Comparison of ENCODE assay signal across 12 cellular contexts in genomic region chr16:30030841-30031413, GRCh38. TPM values are rescaled to one million over a fixed set of nuclear protein-coding genes. Genes with fewer than 3 reads are reported as not detected.
DNase-seq lines count a peak whose midpoint lies in the region; ATAC-seq, FAIRE-seq and TF ChIP-seq lines count a peak whose summit lies in the region.
"Had no signal": no experiment of that assay in that cellular context is flagged by ENCODE, and none has a peak within 500 bp of the region (broad histone marks: within the 10 kb centered on the region; RNA-seq: fewer than 3 reads in every experiment).

A gene with protein sequence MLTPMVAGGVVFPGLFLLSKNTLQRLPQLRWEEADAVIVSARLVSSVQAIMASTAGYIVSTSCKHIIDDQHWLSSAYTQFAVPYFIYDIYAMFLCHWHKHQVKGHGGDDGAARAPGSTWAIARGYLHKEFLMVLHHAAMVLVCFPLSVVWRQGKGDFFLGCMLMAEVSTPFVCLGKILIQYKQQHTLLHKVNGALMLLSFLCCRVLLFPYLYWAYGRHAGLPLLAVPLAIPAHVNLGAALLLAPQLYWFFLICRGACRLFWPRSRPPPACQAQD (minus strand): TSS chr16:30031271. CDS start chr16:30030527, 744 bp downstream.

- no peaks in the 10 kb centered on the region for H3K79me2 ChIP-seq in endothelial cell of umbilical vein (ENCODE audit: control insufficient read depth, insufficient read depth, low read length)

- H3K27me3 ChIP-seq in endothelial cell of umbilical vein (ENCODE audit: control insufficient read depth in 2 of 2, insufficient read depth in 2 of 2, low read length in 2 of 2), result peaks cover 19 to 20% of the 10 kb centered on the region in 2 experiments
- H3K27me3 ChIP-seq in psoas muscle (ENCODE audit: insufficient read depth in 3 of 3, low read length in 2 of 3), result peaks cover 0 to 67% (median 15%) of the 10 kb centered on the region in 3 donors

- no peaks in the 10 kb centered on the region for H3K4me1 ChIP-seq in endothelial cell of umbilical vein (ENCODE audit: control insufficient read depth, extremely low read depth, insufficient read depth, low read length)
- H3K4me1 ChIP-seq in psoas muscle, result peaks cover 2% of the 10 kb centered on the region

- intact Hi-C loops in endothelial cell of umbilical vein (cut with micrococcal nuclease), result no loop called here
- intact Hi-C loops in psoas muscle (cut with DNase I), result no loop called here
- intact Hi-C loops in left colon (cut with DNase I, micrococcal nuclease), result no loop called here

- no peak within 1 kb of the TSS for H3K9ac ChIP-seq in endothelial cell of umbilical vein (replicated peaks; ENCODE audit: extremely low read depth, insufficient read depth, low read length)

- H3K27me3 Mint-ChIP-seq in activated CD8-positive, alpha-beta T cell treated with anti-CD3 and anti-CD28 coated beads, Interleukin-2, amount 10 ng/mL, durations not matched to agents 7 days and 5 days (ENCODE audit: low read depth), result peaks cover 42% of the 10 kb centered on the region

- peak in 1 of 4 donors; percentile 21 for ATAC-seq in psoas muscle
- ATAC-seq in left colon, result no peak
- no peak for ATAC-seq in activated CD8-positive, alpha-beta T cell treated with anti-CD3 and anti-CD28 coated beads, Interleukin-2, amount 10 ng/mL, durations not matched to agents 7 days and 5 days

- 2% methylated on average over 14 to 27 of the region's 27 CpGs for WGBS in psoas muscle, 3 donors

- no peak for TF ChIP-seq POLR2A in endothelial cell of umbilical vein (IDR thresholded peaks at IDR 0.05; ENCODE audit: low read depth, low read length)

- POLR2A ChIA-PET in endothelial cell of umbilical vein (lab: Charles Lee), result no interaction called here
- POLR2A ChIA-PET in activated CD8-positive, alpha-beta T cell treated with anti-CD3 and anti-CD28 coated beads, Interleukin-2, amount 10 ng/mL, durations not matched to agents 7 days and 5 days (lab: Charles Lee), result no interaction called here

- dilution Hi-C loops in endothelial cell of umbilical vein (cut with MboI; ENCODE audit: extremely low pct_ligation_motif_present, low sequenced_read_pairs), result no loop called here

- BruUV-seq in endothelial cell of umbilical vein (replicated peaks; lab: Mats Ljungman, UMichigan), result no TSS peak

- H3K27ac ChIP-seq in endothelial cell of umbilical vein (ENCODE audit: insufficient read depth, low read depth, low read length) (no peak within 1 kb of the TSS), psoas muscle (no peak within 1 kb of the TSS)

- H3K9me3 ChIP-seq in endothelial cell of umbilical vein (replicated peaks; ENCODE audit: control insufficient read depth, insufficient read depth, low read length), result no peaks in the 10 kb centered on the region
- H3K9me3 ChIP-seq in psoas muscle, result no peaks in the 10 kb centered on the region

- H3K27ac Mint-ChIP-seq in activated CD8-positive, alpha-beta T cell treated with anti-CD3 and anti-CD28 coated beads, Interleukin-2, amount 10 ng/mL, durations not matched to agents 7 days and 5 days, result no peak within 1 kb of the TSS

- H3K36me3 ChIP-seq in endothelial cell of umbilical vein (ENCODE audit: control insufficient read depth in 2 of 2, extremely low read depth in 1 of 2, insufficient read depth in 2 of 2, low read length in 2 of 2) (no peaks in the 10 kb centered on the region), psoas muscle (ENCODE audit: insufficient read depth in 1 of 2, low read depth in 1 of 2) (no peaks in the 10 kb centered on the region)

- H3K4me3 ChIP-seq in endothelial cell of umbilical vein (replicated peaks in 1 of 3; ENCODE audit: insufficient read depth in 1 of 3, low read depth in 1 of 3, low read length in 3 of 3) (no peak within 1 kb of the TSS), psoas muscle (peak within 1 kb of the TSS; percentile 15)
- H3K4me3 ChIP-seq: lung had no signal

- no peak for FAIRE-seq in endothelial cell of umbilical vein (lab: Jason Lieb, UNC)

- H3K9me1 ChIP-seq in endothelial cell of umbilical vein (replicated peaks; ENCODE audit: control insufficient read depth, extremely low read depth, insufficient read depth, low read length), result no peaks in the 10 kb centered on the region

- no peaks in the 10 kb centered on the region for H3K9me3 Mint-ChIP-seq in activated CD8-positive, alpha-beta T cell treated with anti-CD3 and anti-CD28 coated beads, Interleukin-2, amount 10 ng/mL, durations not matched to agents 7 days and 5 days (ENCODE audit: insufficient read depth)

- peak; percentile 32 for DNase-seq in NCI-H1436 (lab: John Stamatoyannopoulos, UW)
- no peak for DNase-seq in NCI-H1436 treated with DMSO at 0.1 percent for 48 hours (lab: John Stamatoyannopoulos, UW)
- peak; percentile 18 for DNase-seq in NCI-H82 treated with DMSO at 0.1 percent for 48 hours (lab: John Stamatoyannopoulos, UW; ENCODE audit: unreplicated experiment)
- no peak for DNase-seq in endothelial cell of umbilical vein (ENCODE audit: low read depth, low spot score)
- DNase-seq in psoas muscle, result no peak
- DNase-seq in left colon, result no peak
- DNase-seq in activated CD8-positive, alpha-beta T cell treated with anti-CD3 and anti-CD28 coated beads, Interleukin-2, amount 10 ng/mL, durations not matched to agents 7 days and 5 days, result no peak
- no peak for DNase-seq in NCI-H1930 (lab: John Stamatoyannopoulos, UW)
- DNase-seq: ACHN, NCI-H187 had no signal

- no peak within 1 kb of the TSS for H3K4me3 Mint-ChIP-seq in activated CD8-positive, alpha-beta T cell treated with anti-CD3 and anti-CD28 coated beads, Interleukin-2, amount 10 ng/mL, durations not matched to agents 7 days and 5 days

- H3K4me2 ChIP-seq in endothelial cell of umbilical vein (ENCODE audit: insufficient read depth, low read length), result no peak within 1 kb of the TSS

- no peak within 1 kb of the TSS for H2AFZ ChIP-seq in endothelial cell of umbilical vein (ENCODE audit: low read depth, low read length)

- H3K4me1 Mint-ChIP-seq in activated CD8-positive, alpha-beta T cell treated with anti-CD3 and anti-CD28 coated beads, Interleukin-2, amount 10 ng/mL, durations not matched to agents 7 days and 5 days (ENCODE audit: low read depth), result peaks cover 15% of the 10 kb centered on the region

- CTCF ChIA-PET in endothelial cell of umbilical vein (lab: Charles Lee), result interaction anchor here (1.2 to 3.1 kb wide), 8 partner anchors 7 to 339 kb away, joined by 3 to 79 read pairs (median 15); partner anchors contain the start of genes C16orf92 and TBX6
- CTCF ChIA-PET in activated CD8-positive, alpha-beta T cell treated with anti-CD3 and anti-CD28 coated beads, Interleukin-2, amount 10 ng/mL, durations not matched to agents 7 days and 5 days (lab: Charles Lee), result interaction anchor here (1.1 to 3.4 kb wide), 14 partner anchors 8 to 331 kb away, joined by 3 to 48 read pairs (median 6); partner anchors contain the start of genes ALDOA and C16orf92

- no peaks in the 10 kb centered on the region for H4K20me1 ChIP-seq in endothelial cell of umbilical vein (replicated peaks; ENCODE audit: control insufficient read depth, extremely low read depth, insufficient read depth, low read length)

- H3K36me3 Mint-ChIP-seq in activated CD8-positive, alpha-beta T cell treated with anti-CD3 and anti-CD28 coated beads, Interleukin-2, amount 10 ng/mL, durations not matched to agents 7 days and 5 days (ENCODE audit: low read depth), result no peaks in the 10 kb centered on the region

- no peak for TF ChIP-seq CTCF in endothelial cell of umbilical vein (IDR thresholded peaks at IDR 0.05; ENCODE audit: extremely low read depth in 1 of 2, insufficient read depth in 1 of 2, low read depth in 1 of 2, low read length in 2 of 2)
- no peak for TF ChIP-seq CTCF in psoas muscle (IDR thresholded peaks at IDR 0.05)

TF ChIP-seq in endothelial cell of umbilical vein, 7 proteins besides CTCF, POLR2A, EP300 and RAD21:
- TF ChIP-seq POLR2AphosphoS5 (IDR thresholded peaks at IDR 0.05; ENCODE audit: insufficient read depth, low read depth, low read length) (no peak), MYC (IDR thresholded peaks at IDR 0.05; ENCODE audit: low read depth, low read length) (no peak), GATA2 (IDR thresholded peaks at IDR 0.05; ENCODE audit: insufficient read depth, insufficient read length, low read depth, low read length) (no peak), MAX (IDR thresholded peaks at IDR 0.05; ENCODE audit: insufficient read depth, insufficient read length) (no peak), EZH2 (IDR thresholded peaks at IDR 0.05; ENCODE audit: borderline replicate concordance, low read depth, low read length, severe bottlenecking) (peak; percentile 66), FOS (IDR thresholded peaks at IDR 0.05; ENCODE audit: borderline replicate concordance, insufficient read depth, low read length) (no peak), JUN (IDR thresholded peaks at IDR 0.05; ENCODE audit: borderline replicate concordance, insufficient read depth, insufficient read length, low read depth) (no peak)

RNA-seq across cellular contexts. Expression of the gene that starts here (rescaled TPM):
- total RNA-seq in endothelial cell of umbilical vein (0.86 and 0.99 TPM in 2 replicates), psoas muscle (1 to 10 TPM in 1 of 4 donors, under 1 TPM in 3; 0.17 to 1.9 (median 0.23) TPM), left colon (under 1 TPM in 1 of 2 donors, not detected in 1; 0.31 TPM)
- polyA plus RNA-seq in endothelial cell of umbilical vein (0.37 and 0.59 TPM in 2 replicates), psoas muscle (under 1 TPM; 0.13 to 0.62 (median 0.17) TPM)
- polyA plus RNA-seq in endothelial cell of umbilical vein (2011; cell fraction: cytosol; rRNA removed), result 0.08 and 0.25 TPM in 2 replicates
- 1.4 and 1.7 TPM in 2 replicates for polyA plus RNA-seq in endothelial cell of umbilical vein (2011; cell fraction: nucleus; rRNA removed)
- polyA plus RNA-seq in endothelial cell of umbilical vein (2012), result 0.36 and 0.48 TPM in 2 replicates
- 0.76 TPM in 1 of 2 replicates, not detected in the other for polyA minus RNA-seq in endothelial cell of umbilical vein
- not detected for polyA minus RNA-seq in endothelial cell of umbilical vein (2011; cell fraction: cytosol; rRNA and poly(A)+ RNA removed)
- 0.43 TPM in 1 of 2 replicates, not detected in the other for polyA minus RNA-seq in endothelial cell of umbilical vein (2011; cell fraction: nucleus; rRNA and poly(A)+ RNA removed)
- 1 to 10 TPM; 4.6 TPM for total RNA-seq in activated CD8-positive, alpha-beta T cell treated with anti-CD3 and anti-CD28 coated beads, Interleukin-2, amount 10 ng/mL, durations not matched to agents 7 days and 5 days
- total RNA-seq: dermis microvascular lymphatic vessel endothelial cell had no signal

Comparison
In these comparisons a context has a peak if more than half of its experiments do, and no peak if none do; other contexts are left out.
1. DNase-seq: peak in NCI-H1436 (single experiment) and NCI-H82 treated with DMSO at 0.1 percent for 48 hours (single experiment); none in NCI-H1436 treated with DMSO at 0.1 percent for 48 hours (single experiment), endothelial cell of umbilical vein (single experiment), psoas muscle (0 of 2), left colon (0 of 2), activated CD8-positive, alpha-beta T cell treated with anti-CD3 and anti-CD28 coated beads, Interleukin-2, amount 10 ng/mL, durations not matched to agents 7 days and 5 days (single experiment) and NCI-H1930 (0 of 2).